ENCODE assay signal across 9 cellular contexts in genomic region chr12:96028538-96028937, GRCh38. TPM values are rescaled to one million over a fixed set of nuclear protein-coding genes. Genes with fewer than 3 reads are reported as not detected.
"Had no signal": no experiment of that assay in that cellular context is flagged by ENCODE, and none has a peak within 500 bp of the region (broad histone marks: within the 10 kb centered on the region; RNA-seq: fewer than 3 reads in every experiment).

No MANE protein-coding gene starts in this region.

- H3K4me3 Mint-ChIP-seq: HFFc6 had no signal

- H3K27ac Mint-ChIP-seq: HFFc6 had no signal

- H3K9me3 ChIP-seq: HAP-1 had no signal

- H3K4me3 ChIP-seq: GM23248, HAP-1, K562 had no signal

- DNase-seq: GM23248, GOT3, H7, HFFc6, IMR-90 had no signal

- ATAC-seq: HCT116, K562 had no signal

- H2AFZ ChIP-seq: GM23248 had no signal

- H3K9me3 Mint-ChIP-seq: HFFc6 had no signal

- H3K9ac ChIP-seq: GM23248 had no signal

RNA-seq across cellular contexts. Expression of gene HAL, which starts 32.4 kb away (rescaled TPM):
- total RNA-seq: GM23248, HFFc6, HT-29 had no signal
